26 cellular contexts compared by ENCODE assay signal in genomic region chr7:37550426-37550825, GRCh38.
"Had no signal": no experiment of that assay in that cellular context is flagged by ENCODE, and none has a peak within 500 bp of the region (broad histone marks: within the 10 kb centered on the region; RNA-seq: fewer than 3 reads in every experiment).

No MANE protein-coding gene starts in this region.

- H3K9me3 ChIP-seq: left lung, lower lobe of right lung, pancreas, prostate gland, suprapubic skin, thoracic aorta, upper lobe of right lung had no signal

- DNase-seq: hypothalamus; immature natural killer cell; kidney; left colon; left lung; lower lobe of right lung; mammary epithelial cell; mesenchymal stem cell; naive B cell; natural killer cell; nephron progenitor cell; nucleus accumbens; pancreas; posterior cingulate gyrus; retina; right cardiac atrium; stimulated activated CD4-positive, alpha-beta T cell treated with anti-CD3 and anti-CD28 coated beads, Interleukin-4, amount 100 ng/mL, for 24 hours; stimulated activated naive CD4-positive, alpha-beta T cell; tibial artery; upper lobe of right lung had no signal

- H3K27ac ChIP-seq: left lung, lower lobe of right lung, pancreas, prostate gland, skin epidermis, suprapubic skin, thoracic aorta, tibial artery, upper lobe of right lung had no signal

- ATAC-seq: left colon; left lung; lower lobe of right lung; right cardiac atrium; sciatic nerve; stimulated activated effector memory CD8-positive, alpha-beta T cell treated with anti-CD3 and anti-CD28 coated beads, Interleukin-12 subunit alpha, Interleukin-12 subunit beta, amount 100 ng/mL, for 72 hours; upper lobe of right lung had no signal

- H3K4me1 ChIP-seq: left lung, lower lobe of right lung, pancreas, prostate gland had no signal

- H3K27me3 ChIP-seq: left lung, pancreas, suprapubic skin, tibial artery had no signal

- H3K36me3 ChIP-seq: left lung, lower lobe of right lung, pancreas, prostate gland, suprapubic skin, thoracic aorta, tibial artery, upper lobe of right lung had no signal

- H3K4me3 ChIP-seq: left lung, lower lobe of right lung, pancreas, prostate gland, skin epidermis, suprapubic skin, thoracic aorta, tibial artery, upper lobe of right lung had no signal
